9 cellular contexts compared by ENCODE assay signal in the genomic region with DNA sequence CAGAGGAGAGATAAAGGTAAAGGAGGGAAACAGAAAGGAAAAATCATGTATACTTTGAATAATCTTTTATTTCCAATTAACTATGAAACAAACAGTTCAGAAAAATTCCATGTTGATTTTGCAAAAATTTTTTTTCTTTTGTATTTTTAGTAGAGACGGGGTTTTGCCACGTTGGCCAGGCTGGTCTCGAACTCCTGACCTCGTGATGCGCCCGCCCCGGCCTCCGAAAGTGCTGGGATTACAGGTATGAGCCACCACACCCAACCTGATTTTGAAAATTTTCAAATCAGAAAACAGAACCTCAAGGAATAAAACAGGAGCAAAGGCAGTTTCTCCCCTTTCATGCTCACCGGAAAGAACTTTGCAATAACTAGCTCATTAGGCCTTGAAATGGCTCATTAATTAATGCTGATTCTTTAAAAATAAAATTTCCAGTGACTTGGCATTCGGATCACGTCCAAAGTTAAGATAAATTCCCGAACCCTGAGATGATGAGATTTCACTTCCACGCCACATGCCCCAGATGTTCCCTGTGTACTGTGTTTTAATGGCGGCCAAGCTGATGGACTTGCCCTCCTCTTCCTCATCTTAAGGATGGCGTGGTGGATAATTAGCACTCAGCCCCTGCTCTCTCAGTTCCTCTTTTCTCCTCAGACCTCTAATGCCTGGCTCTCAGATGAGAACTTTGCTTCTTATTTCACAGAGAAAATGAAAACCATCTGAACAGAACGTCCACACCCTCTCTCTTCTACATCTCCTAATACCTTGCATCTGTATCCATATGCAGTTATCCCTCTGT. TPM values are rescaled to one million over a fixed set of nuclear protein-coding genes. Genes with fewer than 3 reads are reported as not detected.
DNase-seq lines count a peak whose midpoint lies in the region; ATAC-seq, FAIRE-seq and TF ChIP-seq lines count a peak whose summit lies in the region.
"Had no signal": no experiment of that assay in that cellular context is flagged by ENCODE, and none has a peak within 500 bp of the region (broad histone marks: within the 10 kb centered on the region; RNA-seq: fewer than 3 reads in every experiment).

No MANE protein-coding gene starts in this region.

- CTCF ChIA-PET in A549 (lab: Yijun Ruan, JAX) = no interaction called here

- H3K4me3 Mint-ChIP-seq in activated T-cell treated with anti-CD3 and anti-CD28 coated beads, Interleukin-2, amount 50 U/mL, for 24 hours = no peak overlapping the region

- TF ChIP-seq POLR2A in A549 (IDR thresholded peaks at IDR 0.05; ENCODE audit: low read length) = no peak

- 92% methylated on average over 16 of the region's 16 CpGs for WGBS in A549 (ENCODE audit: missing lambda C conversion rate)

- POLR2A ChIA-PET in A549 (lab: Yijun Ruan, JAX) = no interaction called here

- ATAC-seq in A549 (no peak), GM19043 (IDR thresholded peaks at IDR 0.05; ENCODE audit: low read depth, unreplicated experiment) (peak; percentile 33), HG03175 (IDR thresholded peaks at IDR 0.05; ENCODE audit: unreplicated experiment) (peak; percentile 41), HG02610 (IDR thresholded peaks at IDR 0.05; ENCODE audit: unreplicated experiment) (no peak)

- no peak for TF ChIP-seq CTCF in A549 (IDR thresholded peaks at IDR 0.05)

- H3K27ac Mint-ChIP-seq in activated T-cell treated with anti-CD3 and anti-CD28 coated beads, Interleukin-2, amount 50 U/mL, for 24 hours = no peak overlapping the region

- H3K36me3 Mint-ChIP-seq in activated T-cell treated with anti-CD3 and anti-CD28 coated beads, Interleukin-2, amount 50 U/mL, for 24 hours (ENCODE audit: low read depth) = no peaks in the 10 kb centered on the region

- no peaks in the 10 kb centered on the region for H3K4me1 Mint-ChIP-seq in activated T-cell treated with anti-CD3 and anti-CD28 coated beads, Interleukin-2, amount 50 U/mL, for 24 hours (ENCODE audit: low read depth)

- DNase-seq in A549 (ENCODE audit: low read depth in 1 of 2, low spot score in 1 of 2) (no peak), SKM-1 (lab: John Stamatoyannopoulos, UW; ENCODE audit: unreplicated experiment) (peak; percentile 65), SW 1271 (lab: John Stamatoyannopoulos, UW) (no peak), NCI-H446 (lab: John Stamatoyannopoulos, UW) (no peak)
- no peak for DNase-seq in activated T-cell treated with anti-CD3 and anti-CD28 coated beads, Interleukin-2, amount 50 U/mL, for 24 hours
- DNase-seq: NCI-H146 had no signal

- no peaks in the 10 kb centered on the region for H3K9me3 Mint-ChIP-seq in activated T-cell treated with anti-CD3 and anti-CD28 coated beads, Interleukin-2, amount 50 U/mL, for 24 hours

- no peaks in the 10 kb centered on the region for H3K27me3 Mint-ChIP-seq in activated T-cell treated with anti-CD3 and anti-CD28 coated beads, Interleukin-2, amount 50 U/mL, for 24 hours

- H3K4me1 ChIP-seq in A549 = peaks cover 34% of the 10 kb centered on the region

- TF ChIP-seq EP300 in A549 (IDR thresholded peaks at IDR 0.05) = no peak

- H3K4me2 ChIP-seq in A549 = peak overlapping the region; percentile 55

- no peak overlapping the region for H3K4me3 ChIP-seq in A549

- H3K9me3 ChIP-seq in A549 = no peaks in the 10 kb centered on the region

- H3K27ac ChIP-seq in A549 = peak overlapping the region in 1 of 2 experiments; percentile 57; a peak in 4 of 6 replicates

- no peak for TF ChIP-seq RAD21 in A549 (conservative IDR thresholded peaks at IDR 0.05 in 1 of 2, IDR thresholded peaks at IDR 0.05 in 1 of 2)

- FAIRE-seq in A549 (lab: Jason Lieb, UNC) = no peak

TF ChIP-seq in A549, 52 proteins besides CTCF, POLR2A, EP300 and RAD21:
- TF ChIP-seq EHF (CRISPR knock-in tag; IDR thresholded peaks at IDR 0.05) (no peak), MAFK (IDR thresholded peaks at IDR 0.05; ENCODE audit: partially characterized antibody) (no peak), RARB (CRISPR knock-in tag; IDR thresholded peaks at IDR 0.05) (no peak), JUNB (IDR thresholded peaks at IDR 0.05) (no peak)
- TF ChIP-seq, protein P1, sequence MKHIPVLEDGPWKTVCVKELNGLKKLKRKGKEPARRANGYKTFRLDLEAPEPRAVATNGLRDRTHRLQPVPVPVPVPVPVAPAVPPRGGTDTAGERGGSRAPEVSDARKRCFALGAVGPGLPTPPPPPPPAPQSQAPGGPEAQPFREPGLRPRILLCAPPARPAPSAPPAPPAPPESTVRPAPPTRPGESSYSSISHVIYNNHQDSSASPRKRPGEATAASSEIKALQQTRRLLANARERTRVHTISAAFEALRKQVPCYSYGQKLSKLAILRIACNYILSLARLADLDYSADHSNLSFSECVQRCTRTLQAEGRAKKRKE (CRISPR knock-in tag; IDR thresholded peaks at IDR 0.05; ENCODE audit: low read depth) = no peak

RNA-seq across cellular contexts. Expression of a gene that starts 10.8 kb away (rescaled TPM):
- 0.09 and 0.42 TPM in 2 replicates for polyA plus RNA-seq in A549 (2011; rRNA removed)
- 0.06 TPM in 1 of 2 replicates, not detected in the other for polyA plus RNA-seq in A549 (2012; cell fraction: cytosol; rRNA removed)
- polyA plus RNA-seq in A549 (2012; cell fraction: nucleus; rRNA removed) = 0.19 and 0.27 TPM in 2 replicates
- polyA plus RNA-seq in A549 (2017; fragmentation: RNase III; extraction: RNeasy Plus Mini Kit Qiagen cat#74134 plus additional on column Dnase treatment) = 0.06 to 0.08 TPM (median 0.07 TPM) in 3 replicates
- not detected in 2 replicates for polyA minus RNA-seq in A549 (2011; rRNA and poly(A)+ RNA removed)

Comparison
In these comparisons a context has a peak if more than half of its experiments do, and no peak if none do; other contexts are left out.
1. ATAC-seq: peak in GM19043 (single experiment) and HG03175 (single experiment); none in A549 (0 of 2) and HG02610 (single experiment).